Comparison of ENCODE assay signal across 1 cellular context in genomic region chr1:145891587-145892485, GRCh38.
TF ChIP-seq lines count a peak whose summit lies in the region.

No MANE protein-coding gene starts in this region.

TF ChIP-seq in GM23338, 12 proteins besides CTCF, POLR2A, EP300 and RAD21 (continued from another document):
- no peak for TF ChIP-seq ZNF462 (CRISPR knock-in tag; IDR thresholded peaks at IDR 0.05)
- TF ChIP-seq EZH2phosphoT487 (IDR thresholded peaks at IDR 0.05; ENCODE audit: unreplicated experiment) = no peak
